9 cellular contexts compared by ENCODE assay signal in genomic region chr6:90098025-90098474, GRCh38.
A peak's percentile ranks its signal among the peaks of the same experiment; 100 is the strongest.
DNase-seq lines count a peak whose midpoint lies in the region; ATAC-seq, FAIRE-seq and TF ChIP-seq lines count a peak whose summit lies in the region.
"Had no signal": no experiment of that assay in that cellular context is flagged by ENCODE, and none has a peak within 500 bp of the region (broad histone marks: within the 10 kb centered on the region; RNA-seq: fewer than 3 reads in every experiment).

No MANE protein-coding gene starts in this region.

- peak; percentile 96 for DNase-seq in AG04449 (ENCODE audit: low read depth, low spot score)
- DNase-seq in Jurkat, Clone E6-1 (ENCODE audit: low read depth, low spot score), result peak; percentile 53
- DNase-seq in astrocyte of the spinal cord (ENCODE audit: low read depth, low spot score), result peak; percentile 96
- DNase-seq in lower lobe of right lung, result peak; percentile 51
- no peak for DNase-seq in upper lobe of right lung
- no peak for DNase-seq in small intestine
- DNase-seq in cortex of kidney (lab: John Stamatoyannopoulos, UW), result no peak

- H3K36me3 ChIP-seq in lower lobe of right lung (no peaks in the 10 kb centered on the region), upper lobe of right lung (no peaks in the 10 kb centered on the region), small intestine (ENCODE audit: control insufficient read depth in 2 of 2, insufficient read depth in 2 of 2, low read length in 2 of 2) (no peaks in the 10 kb centered on the region)

- POLR2A ChIA-PET in AG04449 (lab: Yijun Ruan, JAX), result interaction anchor here (1.0 kb wide), 1 partner anchor 186 kb away, joined by 3 read pairs; no protein-coding TSS in a partner anchor

- H3K9me3 ChIP-seq in lower lobe of right lung (no peaks in the 10 kb centered on the region), upper lobe of right lung (no peaks in the 10 kb centered on the region), small intestine (ENCODE audit: control insufficient read depth, low read depth) (no peaks in the 10 kb centered on the region)

- no peak for FAIRE-seq in small intestine (lab: Jason Lieb, UNC)
- FAIRE-seq: GM12878 had no signal

- H3K4me1 ChIP-seq in lower lobe of right lung (peaks cover 22% of the 10 kb centered on the region), upper lobe of right lung (peaks cover 8% of the 10 kb centered on the region), small intestine (ENCODE audit: control insufficient read depth in 2 of 2, insufficient read depth in 1 of 2, low read depth in 1 of 2, low read length in 1 of 2) (no peaks in the 10 kb centered on the region)

- CTCF ChIA-PET in AG04449 (lab: Yijun Ruan, JAX), result interaction anchor here (0.6 to 2.0 kb wide), 10 partner anchors 16 to 296 kb away, joined by 3 to 7 read pairs (median 4); no protein-coding TSS in a partner anchor

- TF ChIP-seq CTCF in AG04449 (IDR thresholded peaks at IDR 0.05; ENCODE audit: insufficient read depth, low read length, missing control alignments) (peak; percentile 50), astrocyte of the spinal cord (IDR thresholded peaks at IDR 0.05; ENCODE audit: low read depth, low read length) (peak; percentile 57), lower lobe of right lung (IDR thresholded peaks at IDR 0.05) (peak; percentile 16), upper lobe of right lung (IDR thresholded peaks at IDR 0.05) (peak; percentile 46)

- H3K27ac ChIP-seq in lower lobe of right lung (peak overlapping the region; percentile 24), upper lobe of right lung (peak overlapping the region; percentile 61), small intestine (ENCODE audit: low read depth in 1 of 2, low read length in 1 of 2) (peak overlapping the region in 1 of 2 donors; percentile 34)

- intact Hi-C loops in lower lobe of right lung (cut with DNase I) (no loop called here), upper lobe of right lung (cut with DNase I) (loop anchor here (10.0 kb wide), 1 partner anchor 123 kb away; no protein-coding TSS in a partner anchor)

- ATAC-seq in lower lobe of right lung (peak; percentile 85 to 87), upper lobe of right lung (peak; percentile 79), HG03196 (IDR thresholded peaks at IDR 0.05; ENCODE audit: unreplicated experiment) (no peak)
- ATAC-seq: GM12878 had no signal

- no peaks in the 10 kb centered on the region for H3K27me3 ChIP-seq in lower lobe of right lung (ENCODE audit: low read depth)
- no peaks in the 10 kb centered on the region for H3K27me3 ChIP-seq in upper lobe of right lung
- no peaks in the 10 kb centered on the region for H3K27me3 ChIP-seq in small intestine (ENCODE audit: control insufficient read depth in 2 of 2, insufficient read depth in 2 of 2, low read length in 2 of 2)

- in situ Hi-C loops in astrocyte of the spinal cord (cut with HindIII; ENCODE audit: low sequenced_read_pairs), result no loop called here

- 46 to 62% (median 56%) methylated on average over 3 of the region's 3 CpGs for WGBS in small intestine, 3 donors

- no peak overlapping the region for H3K4me3 ChIP-seq in AG04449 (ENCODE audit: low read depth, low read length)
- no peak overlapping the region for H3K4me3 ChIP-seq in Jurkat, Clone E6-1 (ENCODE audit: low read length)
- H3K4me3 ChIP-seq in astrocyte of the spinal cord (ENCODE audit: low read depth, low read length), result no peak overlapping the region
- no peak overlapping the region for H3K4me3 ChIP-seq in lower lobe of right lung
- no peak overlapping the region for H3K4me3 ChIP-seq in upper lobe of right lung
- no peak overlapping the region for H3K4me3 ChIP-seq in small intestine (ENCODE audit: low read depth in 1 of 2, low read length in 2 of 2)
- H3K4me3 ChIP-seq: GM12878 had no signal

Comparison
In these comparisons a context has a peak if more than half of its experiments do, and no peak if none do; other contexts are left out.
1. DNase-seq: peak in AG04449 (single experiment), Jurkat, Clone E6-1 (single experiment), astrocyte of the spinal cord (single experiment) and lower lobe of right lung (single experiment); none in upper lobe of right lung (single experiment), small intestine (single experiment) and cortex of kidney (single experiment).
2. Peak in every context shown above with its lines, with median percentiles within 50 percentile points of each other: CTCF ChIP-seq.